1 cellular context compared by ENCODE assay signal in the genomic region with DNA sequence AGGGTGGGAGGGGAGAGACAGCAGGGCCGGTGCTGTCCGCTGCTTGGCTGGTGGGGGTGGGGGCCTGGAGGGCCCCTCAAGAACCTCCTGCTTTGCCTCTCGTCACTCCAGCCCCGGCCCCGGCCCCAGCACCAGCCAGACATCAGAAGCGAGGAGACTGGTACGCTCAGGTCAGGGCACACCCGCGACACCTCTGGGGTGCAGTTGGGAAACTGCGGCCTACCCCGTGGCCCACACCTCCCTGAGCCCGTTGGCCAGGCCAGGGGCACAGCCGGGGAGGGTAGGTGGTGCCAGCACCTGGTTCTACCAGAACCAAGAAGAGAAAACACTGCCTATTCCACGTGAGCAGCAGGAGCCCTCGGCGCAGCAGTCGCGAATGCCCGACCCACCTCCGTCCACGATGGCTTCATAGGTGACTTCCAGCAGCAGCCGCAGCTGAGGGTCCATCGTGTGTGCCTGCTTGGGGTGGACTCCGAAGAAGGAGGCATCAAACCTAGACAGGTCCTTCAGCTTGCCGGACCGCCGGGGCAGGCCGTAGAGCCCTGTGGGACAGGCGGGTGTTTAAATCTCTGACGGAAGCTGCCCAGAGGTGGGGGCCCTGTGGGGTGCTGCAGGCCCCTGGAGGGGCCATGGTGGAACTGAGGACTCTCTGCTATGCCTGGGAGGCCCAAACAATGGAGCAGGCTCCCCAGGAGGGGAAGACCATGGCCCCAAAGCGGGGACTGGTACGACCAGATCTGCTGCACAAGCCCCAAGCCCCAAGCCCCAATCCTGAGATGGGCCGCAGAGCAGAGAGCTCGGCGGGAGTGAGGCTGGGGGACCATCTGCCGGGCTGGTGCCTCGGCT.
TF ChIP-seq lines count a peak whose summit lies in the region.

No MANE protein-coding gene starts in this region.

TF ChIP-seq in A549, 52 proteins besides CTCF, POLR2A, EP300 and RAD21:
- TF ChIP-seq ZSCAN20 (CRISPR knock-in tag; IDR thresholded peaks at IDR 0.05) (no peak), HOXB13 (CRISPR knock-in tag; IDR thresholded peaks at IDR 0.05; ENCODE audit: low read depth) (no peak), NFE2L2 (conservative IDR thresholded peaks at IDR 0.05; ENCODE audit: low read length) (no peak), RARB (CRISPR knock-in tag; IDR thresholded peaks at IDR 0.05) (no peak), RNF2 (IDR thresholded peaks at IDR 0.05; ENCODE audit: borderline replicate concordance, low read depth) (no peak), CEBPB (IDR thresholded peaks at IDR 0.05) (no peak), RFX5 (IDR thresholded peaks at IDR 0.05) (no peak), EHF (CRISPR knock-in tag; IDR thresholded peaks at IDR 0.05) (no peak), CHD2 (IDR thresholded peaks at IDR 0.05; ENCODE audit: low read length, partially characterized antibody) (no peak), PHF8 (IDR thresholded peaks at IDR 0.05; ENCODE audit: borderline replicate concordance, low read depth) (no peak)
- TF ChIP-seq, protein P1, sequence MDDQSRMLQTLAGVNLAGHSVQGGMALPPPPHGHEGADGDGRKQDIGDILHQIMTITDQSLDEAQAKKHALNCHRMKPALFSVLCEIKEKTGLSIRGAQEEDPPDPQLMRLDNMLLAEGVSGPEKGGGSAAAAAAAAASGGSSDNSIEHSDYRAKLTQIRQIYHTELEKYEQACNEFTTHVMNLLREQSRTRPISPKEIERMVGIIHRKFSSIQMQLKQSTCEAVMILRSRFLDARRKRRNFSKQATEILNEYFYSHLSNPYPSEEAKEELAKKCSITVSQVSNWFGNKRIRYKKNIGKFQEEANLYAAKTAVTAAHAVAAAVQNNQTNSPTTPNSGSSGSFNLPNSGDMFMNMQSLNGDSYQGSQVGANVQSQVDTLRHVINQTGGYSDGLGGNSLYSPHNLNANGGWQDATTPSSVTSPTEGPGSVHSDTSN (IDR thresholded peaks at IDR 0.05) = no peak
